In genomic region chr1:148522561-148523204, GRCh38 we compare ENCODE assay signal across 8 cellular contexts. TPM values are rescaled to one million over a fixed set of nuclear protein-coding genes. Genes with fewer than 3 reads are reported as not detected.
A peak's percentile ranks its signal among the peaks of the same experiment; 100 is the strongest.
DNase-seq lines count a peak whose midpoint lies in the region; ATAC-seq and TF ChIP-seq lines count a peak whose summit lies in the region.
"Not testable (repeated sequence)": the region's sequence is repeated elsewhere in the genome, so short reads cannot be mapped to it uniquely, and the experiment has no call there.

No MANE protein-coding gene starts in this region.

- not testable (repeated sequence) for TF ChIP-seq CTCF in Caco-2 (IDR thresholded peaks at IDR 0.05; ENCODE audit: insufficient read depth in 1 of 2, low read depth in 1 of 2, low read length in 1 of 2, severe bottlenecking in 1 of 2, unreplicated experiment in 1 of 2); OCI-LY7 (conservative IDR thresholded peaks at IDR 0.05; ENCODE audit: low read length); epithelial cell of esophagus (IDR thresholded peaks at IDR 0.05; ENCODE audit: insufficient read depth, low read depth, low read length, missing control alignments); mucosa of descending colon (IDR thresholded peaks at IDR 0.05)

- not testable (repeated sequence) for H3K27me3 Mint-ChIP-seq in Caco-2 (ENCODE audit: insufficient read depth, unreplicated experiment)

- peak overlapping the region; percentile 27 for H3K4me3 ChIP-seq in Caco-2 (ENCODE audit: low read depth, low read length)
- H3K4me3 ChIP-seq in OCI-LY7 (ENCODE audit: low read depth, low read length, poor library complexity, severe bottlenecking), result peak overlapping the region; percentile 65
- H3K4me3 ChIP-seq in epithelial cell of esophagus (ENCODE audit: low read length), result peak overlapping the region; percentile 57
- H3K4me3 ChIP-seq in mucosa of descending colon, result not testable (repeated sequence)

- H3K4me1 Mint-ChIP-seq in Caco-2 (ENCODE audit: low read depth, unreplicated experiment), result not testable (repeated sequence)

- not testable (repeated sequence) for H3K79me2 ChIP-seq in OCI-LY7 (ENCODE audit: insufficient read depth, low read depth, low read length)

- not testable (repeated sequence) for H3K27me3 ChIP-seq in Caco-2 (replicated peaks; ENCODE audit: control insufficient read depth, insufficient read depth, low read length)

- H3K27ac ChIP-seq in OCI-LY7 (ENCODE audit: low read depth, low read length, poor library complexity, severe bottlenecking), result peak overlapping the region; percentile 79

- not testable (repeated sequence) for H3K9me3 ChIP-seq in Caco-2; OCI-LY7 (ENCODE audit: low read length); mucosa of descending colon

- DNase-seq in Caco-2, result peak; percentile 94 to 97
- DNase-seq in HPDE6-E6E7 (ENCODE audit: extremely low spot score), result peak; percentile 54
- DNase-seq in OCI-LY7 (ENCODE audit: low spot score), result peak; percentile 95
- peak; percentile 78 for DNase-seq in activated T-cell treated with anti-CD3 and anti-CD28 coated beads for 1 hour (ENCODE audit: low read depth)
- peak; percentile 98 for DNase-seq in epithelial cell of esophagus (ENCODE audit: low read depth)
- DNase-seq in mucosa of descending colon, result peak; percentile 85 to 91 (median 90)
- peak; percentile 74 for DNase-seq in stimulated activated CD8-positive, alpha-beta memory T cell treated with anti-CD3 and anti-CD28 coated beads, Interleukin-15, amount 100 ng/mL, for 24 hours (ENCODE audit: low read depth)

- TSS peak; percentile 90 for BruUV-seq in Caco-2 (replicated peaks; lab: Mats Ljungman, UMichigan)
- TSS peak; percentile 97 for BruUV-seq in OCI-LY7 (replicated peaks; lab: Mats Ljungman, UMichigan)

- peaks cover 15% of the 10 kb centered on the region for H3K36me3 Mint-ChIP-seq in Caco-2 (ENCODE audit: insufficient read depth, unreplicated experiment)

- H3K4me3 Mint-ChIP-seq in Caco-2 (ENCODE audit: unreplicated experiment), result peak overlapping the region; percentile 77

- not testable (repeated sequence) for H3K9me2 ChIP-seq in OCI-LY7 (ENCODE audit: insufficient read depth, low read length)

- peak; percentile 84 for ATAC-seq in GM21381 (IDR thresholded peaks at IDR 0.05; ENCODE audit: unreplicated experiment)
- ATAC-seq in mucosa of descending colon, result peak; percentile 91

- H3K27ac Mint-ChIP-seq in Caco-2 (ENCODE audit: unreplicated experiment), result peak overlapping the region; percentile 99

- H2AFZ ChIP-seq in OCI-LY7 (ENCODE audit: low read length), result not testable (repeated sequence)

- intact Hi-C loops in Caco-2 (cut with micrococcal nuclease; ENCODE audit: unreplicated experiment); OCI-LY7 (cut with micrococcal nuclease; ENCODE audit: unreplicated experiment); mucosa of descending colon (cut with DNase I, micrococcal nuclease): not testable (repeated sequence)

- not testable (repeated sequence) for H3K9me3 Mint-ChIP-seq in Caco-2 (ENCODE audit: unreplicated experiment)

- H4K20me1 ChIP-seq in OCI-LY7 (ENCODE audit: insufficient read depth, low read length), result not testable (repeated sequence)

- H3K4me2 ChIP-seq in OCI-LY7 (ENCODE audit: low read length), result peak overlapping the region; percentile 64

- not testable (repeated sequence) for H3K4me1 ChIP-seq in Caco-2; OCI-LY7 (ENCODE audit: insufficient read depth, low read length, poor library complexity, severe bottlenecking); mucosa of descending colon (ENCODE audit: low read depth)

- CTCF ChIA-PET in Caco-2 (lab: Charles Lee); OCI-LY7 (lab: Charles Lee; ENCODE audit: unreplicated experiment): not testable (repeated sequence)

- not testable (repeated sequence) for H3K36me3 ChIP-seq in Caco-2 (ENCODE audit: control insufficient read depth, insufficient read depth, low read length); OCI-LY7 (ENCODE audit: insufficient read depth, low read length); mucosa of descending colon (ENCODE audit: low read depth)

- POLR2A ChIA-PET in Caco-2 (lab: Charles Lee), result interaction anchor here (0.6 to 1.0 kb wide), 5 partner anchors 134 to 259 kb away, joined by 3 to 7 read pairs (median 6); no protein-coding TSS in a partner anchor
- POLR2A ChIA-PET in OCI-LY7 (lab: Charles Lee), result not testable (repeated sequence)

RNA-seq across cellular contexts. Expression of gene PPIAL4G, which starts 39.6 kb away (rescaled TPM):
- total RNA-seq in Caco-2 (2022) (not detected in 2 replicates), OCI-LY7 (2022) (not detected in 2 replicates), mucosa of descending colon (under 1 TPM; 0.09 to 0.19 (median 0.12) TPM)
- total RNA-seq in OCI-LY7 (2014; rRNA removed; shearing (Covaris generic)), result not detected in 2 replicates
